In genomic region chr9:10248890-10249289, GRCh38 we compare ENCODE assay signal across 9 cellular contexts.
"Had no signal": no experiment of that assay in that cellular context is flagged by ENCODE, and none has a peak within 500 bp of the region (broad histone marks: within the 10 kb centered on the region; RNA-seq: fewer than 3 reads in every experiment).

No MANE protein-coding gene starts in this region.

- H3K4me3 Mint-ChIP-seq: HFFc6 had no signal

- H3K36me3 ChIP-seq: HAP-1 had no signal

- DNase-seq: GM23248, GOT3, H7, HFFc6, KG1 had no signal

- H3K27ac Mint-ChIP-seq: HFFc6 had no signal

- H3K4me3 ChIP-seq: GM23248, HAP-1, K562 had no signal

- H3K9ac ChIP-seq: GM23248 had no signal

- H3K9me3 ChIP-seq: HAP-1 had no signal

- ATAC-seq: HCT116, K562 had no signal

- H3K4me1 ChIP-seq: HAP-1 had no signal

- FAIRE-seq: HTR-8/SVneo, K562 had no signal

- H3K27ac ChIP-seq: GM23248 had no signal
